In the genomic region with DNA sequence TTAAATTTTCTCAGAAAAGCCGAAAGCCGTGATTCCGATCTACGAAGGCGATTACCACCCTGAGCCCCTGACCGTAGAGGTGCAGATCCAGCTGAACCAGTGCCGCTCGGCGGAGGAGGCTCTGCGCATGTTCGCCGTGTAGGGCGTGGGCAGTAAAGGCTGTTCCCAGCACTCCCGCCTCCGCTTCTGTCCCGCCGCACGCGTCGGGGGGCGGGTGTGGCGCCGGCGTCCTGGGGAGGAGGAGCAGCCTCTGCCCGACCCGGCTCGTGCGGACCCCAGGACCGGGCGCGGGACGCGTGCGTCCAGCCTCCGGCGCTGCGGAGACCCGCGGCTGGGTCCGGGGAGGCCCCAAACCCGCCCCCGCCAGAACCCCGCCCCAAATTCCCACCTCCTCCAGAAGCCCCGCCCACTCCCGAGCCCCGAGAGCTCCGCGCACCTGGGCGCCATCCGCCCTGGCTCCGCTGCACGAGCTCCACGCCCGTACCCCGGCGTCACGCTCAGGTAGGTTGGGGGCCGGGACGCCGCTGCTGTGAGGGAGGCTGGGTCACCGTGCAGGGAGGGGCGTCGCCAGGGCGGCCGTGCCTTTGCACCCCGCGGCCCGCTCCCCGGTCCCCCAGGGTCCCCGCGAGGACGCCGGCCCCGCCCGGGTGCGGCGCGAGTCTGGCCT, we compare ENCODE assay signal across 7 cellular contexts. TPM values are rescaled to one million over a fixed set of nuclear protein-coding genes. Genes with fewer than 3 reads are reported as not detected.
DNase-seq lines count a peak whose midpoint lies in the region; ATAC-seq and TF ChIP-seq lines count a peak whose summit lies in the region.

A gene (plus strand): TSS at position 409 of the 667 bp plus-strand sequence. CDS start 910 bp downstream, outside the sequence.

- no peak for TF ChIP-seq CTCF in GM20000 (IDR thresholded peaks at IDR 0.05; ENCODE audit: extremely low read depth, missing control alignments)

- H3K4me3 Mint-ChIP-seq in activated CD8-positive, alpha-beta T cell treated with anti-CD3 and anti-CD28 coated beads, Interleukin-2, amount 10 ng/mL, durations not matched to agents 7 days and 5 days, result peak within 1 kb of the TSS; percentile 77
- peak within 1 kb of the TSS; percentile 79 to 82 for H3K4me3 Mint-ChIP-seq in effector memory CD8-positive, alpha-beta T cell

- peak; percentile 84 for DNase-seq in GM20000 (ENCODE audit: low spot score)
- peak; percentile 71 for DNase-seq in NCI-H2196 (lab: John Stamatoyannopoulos, UW; ENCODE audit: unreplicated experiment)
- DNase-seq in activated CD8-positive, alpha-beta T cell treated with anti-CD3 and anti-CD28 coated beads, Interleukin-2, amount 10 ng/mL, durations not matched to agents 7 days and 5 days, result peak; percentile 70
- DNase-seq in effector memory CD8-positive, alpha-beta T cell, result peak; percentile 47 to 52 (median 51)
- DNase-seq in stimulated activated CD8-positive, alpha-beta memory T cell treated with anti-CD3 and anti-CD28 coated beads, Interleukin-7, amount 100 ng/mL, for 24 hours (ENCODE audit: low read depth), result peak; percentile 30

- H3K27me3 Mint-ChIP-seq in activated CD8-positive, alpha-beta T cell treated with anti-CD3 and anti-CD28 coated beads, Interleukin-2, amount 10 ng/mL, durations not matched to agents 7 days and 5 days (ENCODE audit: low read depth), result peaks cover 25% of the 10 kb centered on the region
- H3K27me3 Mint-ChIP-seq in effector memory CD8-positive, alpha-beta T cell, result peaks cover 14 to 17% of the 10 kb centered on the region in 2 donors

- ATAC-seq in activated CD8-positive, alpha-beta T cell treated with anti-CD3 and anti-CD28 coated beads, Interleukin-2, amount 10 ng/mL, durations not matched to agents 7 days and 5 days, result peak; percentile 78
- ATAC-seq in effector memory CD8-positive, alpha-beta T cell (replicated peaks), result peak; percentile 69
- ATAC-seq in HG02981 (IDR thresholded peaks at IDR 0.05; ENCODE audit: unreplicated experiment), result no peak

- no peak within 1 kb of the TSS for H3K27ac ChIP-seq in mucosa of rectum (ENCODE audit: low read depth in 2 of 2, low read length in 2 of 2)

- CTCF ChIA-PET in activated CD8-positive, alpha-beta T cell treated with anti-CD3 and anti-CD28 coated beads, Interleukin-2, amount 10 ng/mL, durations not matched to agents 7 days and 5 days (lab: Charles Lee), result interaction anchor here (0.9 to 1.1 kb wide), 2 partner anchors 10 to 44 kb away, joined by 3 to 4 read pairs; no protein-coding TSS in a partner anchor

- H3K4me1 ChIP-seq in mucosa of rectum (ENCODE audit: control insufficient read depth in 2 of 2, insufficient read depth in 2 of 2, low read length in 2 of 2), result peaks cover 12 to 13% of the 10 kb centered on the region in 2 donors

- POLR2A ChIA-PET in activated CD8-positive, alpha-beta T cell treated with anti-CD3 and anti-CD28 coated beads, Interleukin-2, amount 10 ng/mL, durations not matched to agents 7 days and 5 days (lab: Charles Lee), result interaction anchor here (1.0 kb wide), 2 partner anchors 22 to 154 kb away, joined by 3 to 4 read pairs; no protein-coding TSS in a partner anchor

- no peaks in the 10 kb centered on the region for H3K9me3 Mint-ChIP-seq in activated CD8-positive, alpha-beta T cell treated with anti-CD3 and anti-CD28 coated beads, Interleukin-2, amount 10 ng/mL, durations not matched to agents 7 days and 5 days (ENCODE audit: insufficient read depth)
- H3K9me3 Mint-ChIP-seq in effector memory CD8-positive, alpha-beta T cell, result no peaks in the 10 kb centered on the region

- peaks cover 10 to 18% of the 10 kb centered on the region in 2 donors for H3K36me3 ChIP-seq in mucosa of rectum (ENCODE audit: control insufficient read depth in 2 of 2, insufficient read depth in 2 of 2, low read length in 2 of 2)

- peak within 1 kb of the TSS; percentile 61 to 70 for H3K4me3 ChIP-seq in mucosa of rectum (ENCODE audit: low read length in 2 of 2)

- peaks cover 17 to 36% of the 10 kb centered on the region in 2 donors for H3K27me3 ChIP-seq in mucosa of rectum (ENCODE audit: control insufficient read depth in 2 of 2, insufficient read depth in 2 of 2, low read length in 2 of 2)

- no peaks in the 10 kb centered on the region for H3K9me3 ChIP-seq in mucosa of rectum (ENCODE audit: control insufficient read depth in 2 of 2, low read length in 2 of 2)

- peak within 1 kb of the TSS in 1 of 2 donors; percentile 23 for H3K9ac ChIP-seq in mucosa of rectum (ENCODE audit: low read depth in 1 of 2, low read length in 2 of 2)

- H3K4me1 Mint-ChIP-seq in activated CD8-positive, alpha-beta T cell treated with anti-CD3 and anti-CD28 coated beads, Interleukin-2, amount 10 ng/mL, durations not matched to agents 7 days and 5 days (ENCODE audit: low read depth), result peaks cover 15% of the 10 kb centered on the region
- H3K4me1 Mint-ChIP-seq in effector memory CD8-positive, alpha-beta T cell (ENCODE audit: low read depth in 2 of 2), result peaks cover 9 to 11% of the 10 kb centered on the region in 2 donors

- peaks cover 9% of the 10 kb centered on the region for H3K36me3 Mint-ChIP-seq in activated CD8-positive, alpha-beta T cell treated with anti-CD3 and anti-CD28 coated beads, Interleukin-2, amount 10 ng/mL, durations not matched to agents 7 days and 5 days (ENCODE audit: low read depth)
- H3K36me3 Mint-ChIP-seq in effector memory CD8-positive, alpha-beta T cell (ENCODE audit: insufficient read depth), result peaks cover 35% of the 10 kb centered on the region

- H3K27ac Mint-ChIP-seq in activated CD8-positive, alpha-beta T cell treated with anti-CD3 and anti-CD28 coated beads, Interleukin-2, amount 10 ng/mL, durations not matched to agents 7 days and 5 days, result peak within 1 kb of the TSS; percentile 52
- peak within 1 kb of the TSS; percentile 4 to 41 for H3K27ac Mint-ChIP-seq in effector memory CD8-positive, alpha-beta T cell

RNA-seq across cellular contexts. Expression of the gene that starts here (rescaled TPM):
- total RNA-seq in activated CD8-positive, alpha-beta T cell treated with anti-CD3 and anti-CD28 coated beads, Interleukin-2, amount 10 ng/mL, durations not matched to agents 7 days and 5 days, result 1 to 10 TPM in 1 of 2 experiments, under 1 TPM in 1; 0.90 to 1.4 TPM

Comparison
In these comparisons a context has a peak if more than half of its experiments do, and no peak if none do; other contexts are left out.
1. DNase-seq: peak in every context shown above with its lines; median percentile 84 in GM20000; 71 in NCI-H2196; 70 in activated CD8-positive, alpha-beta T cell treated with anti-CD3 and anti-CD28 coated beads, Interleukin-2, amount 10 ng/mL, durations not matched to agents 7 days and 5 days; 51 in effector memory CD8-positive, alpha-beta T cell; 30 in stimulated activated CD8-positive, alpha-beta memory T cell treated with anti-CD3 and anti-CD28 coated beads, Interleukin-7, amount 100 ng/mL, for 24 hours.